1 cellular context compared by ENCODE assay signal in the genomic region with DNA sequence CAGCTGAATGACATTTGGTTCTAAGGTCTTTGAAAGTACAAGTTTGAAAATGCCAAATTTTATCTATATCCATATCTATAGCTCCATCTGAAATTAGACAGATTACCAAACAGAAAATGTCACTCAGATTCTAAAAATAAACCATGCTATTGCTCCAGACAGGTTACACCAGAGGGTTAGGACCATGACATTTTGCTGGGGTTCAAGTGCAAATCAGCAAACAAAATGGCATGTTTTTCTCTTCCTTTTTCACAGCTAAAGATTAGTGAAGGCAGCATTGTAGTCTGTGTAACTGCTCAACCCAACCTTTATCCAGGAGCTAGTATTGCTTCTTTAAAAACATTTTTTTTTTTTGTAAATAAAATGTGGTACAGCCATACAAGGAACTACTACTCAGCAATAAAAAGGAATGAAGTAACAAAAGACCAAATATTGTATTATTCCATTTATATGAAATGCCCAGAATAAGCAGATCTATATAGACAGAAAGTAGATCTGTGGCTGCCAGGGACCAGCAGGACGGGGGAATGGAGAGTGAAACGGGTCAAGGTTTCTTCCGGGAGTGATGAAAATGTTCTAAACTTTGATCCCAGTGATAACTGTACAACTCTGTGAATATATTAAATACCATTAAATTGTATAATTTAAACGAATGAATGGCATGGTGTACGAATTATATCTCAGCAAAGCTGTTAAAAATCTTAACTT.
A peak's percentile ranks its signal among the peaks of the same experiment; 100 is the strongest.
TF ChIP-seq lines count a peak whose summit lies in the region.

No MANE protein-coding gene starts in this region.

TF ChIP-seq in K562, 482 proteins besides CTCF, POLR2A, EP300 and RAD21:
- TF ChIP-seq, protein P1, sequence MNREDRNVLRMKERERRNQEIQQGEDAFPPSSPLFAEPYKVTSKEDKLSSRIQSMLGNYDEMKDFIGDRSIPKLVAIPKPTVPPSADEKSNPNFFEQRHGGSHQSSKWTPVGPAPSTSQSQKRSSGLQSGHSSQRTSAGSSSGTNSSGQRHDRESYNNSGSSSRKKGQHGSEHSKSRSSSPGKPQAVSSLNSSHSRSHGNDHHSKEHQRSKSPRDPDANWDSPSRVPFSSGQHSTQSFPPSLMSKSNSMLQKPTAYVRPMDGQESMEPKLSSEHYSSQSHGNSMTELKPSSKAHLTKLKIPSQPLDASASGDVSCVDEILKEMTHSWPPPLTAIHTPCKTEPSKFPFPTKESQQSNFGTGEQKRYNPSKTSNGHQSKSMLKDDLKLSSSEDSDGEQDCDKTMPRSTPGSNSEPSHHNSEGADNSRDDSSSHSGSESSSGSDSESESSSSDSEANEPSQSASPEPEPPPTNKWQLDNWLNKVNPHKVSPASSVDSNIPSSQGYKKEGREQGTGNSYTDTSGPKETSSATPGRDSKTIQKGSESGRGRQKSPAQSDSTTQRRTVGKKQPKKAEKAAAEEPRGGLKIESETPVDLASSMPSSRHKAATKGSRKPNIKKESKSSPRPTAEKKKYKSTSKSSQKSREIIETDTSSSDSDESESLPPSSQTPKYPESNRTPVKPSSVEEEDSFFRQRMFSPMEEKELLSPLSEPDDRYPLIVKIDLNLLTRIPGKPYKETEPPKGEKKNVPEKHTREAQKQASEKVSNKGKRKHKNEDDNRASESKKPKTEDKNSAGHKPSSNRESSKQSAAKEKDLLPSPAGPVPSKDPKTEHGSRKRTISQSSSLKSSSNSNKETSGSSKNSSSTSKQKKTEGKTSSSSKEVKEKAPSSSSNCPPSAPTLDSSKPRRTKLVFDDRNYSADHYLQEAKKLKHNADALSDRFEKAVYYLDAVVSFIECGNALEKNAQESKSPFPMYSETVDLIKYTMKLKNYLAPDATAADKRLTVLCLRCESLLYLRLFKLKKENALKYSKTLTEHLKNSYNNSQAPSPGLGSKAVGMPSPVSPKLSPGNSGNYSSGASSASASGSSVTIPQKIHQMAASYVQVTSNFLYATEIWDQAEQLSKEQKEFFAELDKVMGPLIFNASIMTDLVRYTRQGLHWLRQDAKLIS (CRISPR knock-in tag; IDR thresholded peaks at IDR 0.05), result no peak
- TF ChIP-seq PCBP1 (IDR thresholded peaks at IDR 0.05; ENCODE audit: low read depth, low read length, poor library complexity, severe bottlenecking) (no peak), ZNF316 (IDR thresholded peaks at IDR 0.05) (peak; percentile 38; the same call in 1 of the 2 replicates)
